Comparison of ENCODE assay signal across 18 cellular contexts in genomic region chr2:106990307-106990706, GRCh38.
DNase-seq lines count a peak whose midpoint lies in the region; ATAC-seq and TF ChIP-seq lines count a peak whose summit lies in the region.
"Had no signal": no experiment of that assay in that cellular context is flagged by ENCODE, and none has a peak within 500 bp of the region (broad histone marks: within the 10 kb centered on the region; RNA-seq: fewer than 3 reads in every experiment).

No MANE protein-coding gene starts in this region.

- peak overlapping the region; percentile 70 for H3K9ac ChIP-seq in PC-3 (ENCODE audit: low read length)

- H3K79me2 ChIP-seq in PC-3 (ENCODE audit: low read length): no peaks in the 10 kb centered on the region

- TF ChIP-seq EP300 in esophagus muscularis mucosa (IDR thresholded peaks at IDR 0.05): no peak

- H3K4me1 Mint-ChIP-seq in osteocyte (ENCODE audit: unreplicated experiment): peaks cover 23% of the 10 kb centered on the region
- H3K4me1 Mint-ChIP-seq in activated naive CD8-positive, alpha-beta T cell treated with anti-CD3 and anti-CD28 coated beads, Interleukin-2, amount 50 U/mL, for 24 hours: no peaks in the 10 kb centered on the region
- H3K4me1 Mint-ChIP-seq in activated T-cell treated with anti-CD3 and anti-CD28 coated beads, Interleukin-2, amount 50 U/mL, for 4 hours (ENCODE audit: low read depth): no peaks in the 10 kb centered on the region

- H3K27ac ChIP-seq in PC-3 (ENCODE audit: low read length) (peak overlapping the region; percentile 95), esophagus muscularis mucosa (replicated peaks in 1 of 4) (no peak overlapping the region)
- H3K27ac ChIP-seq: C4-2B, dorsolateral prefrontal cortex had no signal

- H3K4me3 Mint-ChIP-seq in osteocyte (ENCODE audit: unreplicated experiment): no peak overlapping the region
- no peak overlapping the region for H3K4me3 Mint-ChIP-seq in activated naive CD8-positive, alpha-beta T cell treated with anti-CD3 and anti-CD28 coated beads, Interleukin-2, amount 50 U/mL, for 24 hours
- H3K4me3 Mint-ChIP-seq in activated T-cell treated with anti-CD3 and anti-CD28 coated beads, Interleukin-2, amount 50 U/mL, for 4 hours: no peak overlapping the region
- H3K4me3 Mint-ChIP-seq: activated naive CD8-positive, alpha-beta T cell had no signal

- H4K20me1 ChIP-seq in PC-3 (ENCODE audit: low read length): no peaks in the 10 kb centered on the region

- peaks cover 4% of the 10 kb centered on the region for H3K9me3 Mint-ChIP-seq in osteocyte (ENCODE audit: unreplicated experiment)
- no peaks in the 10 kb centered on the region for H3K9me3 Mint-ChIP-seq in activated naive CD8-positive, alpha-beta T cell treated with anti-CD3 and anti-CD28 coated beads, Interleukin-2, amount 50 U/mL, for 24 hours
- H3K9me3 Mint-ChIP-seq in activated T-cell treated with anti-CD3 and anti-CD28 coated beads, Interleukin-2, amount 50 U/mL, for 4 hours: peaks cover 4% of the 10 kb centered on the region

- H3K36me3 Mint-ChIP-seq in osteocyte (ENCODE audit: unreplicated experiment): no peaks in the 10 kb centered on the region
- H3K36me3 Mint-ChIP-seq in activated naive CD8-positive, alpha-beta T cell treated with anti-CD3 and anti-CD28 coated beads, Interleukin-2, amount 50 U/mL, for 24 hours (ENCODE audit: low read depth): no peaks in the 10 kb centered on the region
- no peaks in the 10 kb centered on the region for H3K36me3 Mint-ChIP-seq in activated T-cell treated with anti-CD3 and anti-CD28 coated beads, Interleukin-2, amount 50 U/mL, for 4 hours (ENCODE audit: insufficient read depth)
- H3K36me3 Mint-ChIP-seq: activated naive CD8-positive, alpha-beta T cell had no signal

- CTCF ChIA-PET in PC-3 (lab: Charles Lee): no interaction called here

- peak; percentile 87 for DNase-seq in EL
- peak; percentile 91 for DNase-seq in PC-3
- peak; percentile 75 for DNase-seq in esophagus muscularis mucosa (ENCODE audit: extremely low spot score)
- DNase-seq in osteocyte (ENCODE audit: extremely low spot score, unreplicated experiment): no peak
- DNase-seq in anterior cingulate cortex (lab: John Stamatoyannopoulos, UW): no peak
- DNase-seq in activated naive CD8-positive, alpha-beta T cell treated with anti-CD3 and anti-CD28 coated beads, Interleukin-2, amount 50 U/mL, for 24 hours: no peak
- DNase-seq in DMS153 (lab: John Stamatoyannopoulos, UW): no peak
- no peak for DNase-seq in activated T-cell treated with anti-CD3 and anti-CD28 coated beads, Interleukin-2, amount 50 U/mL, for 4 hours
- DNase-seq: activated CD4-positive, CD25-positive, alpha-beta regulatory T cell; activated CD8-positive, alpha-beta memory T cell treated with anti-CD3 and anti-CD28 coated beads, Interleukin-2, amount 50 U/mL, for 4 hours; dorsolateral prefrontal cortex; NCI-H2081; retina; stimulated activated naive CD4-positive, alpha-beta T cell treated with Interleukin-2 at 50 U/mL for 16 hours; T-helper 1 cell had no signal

- WGBS in esophagus muscularis mucosa: 56% methylated on average over 3 of the region's 3 CpGs

- H3F3A ChIP-seq in PC-3 (ENCODE audit: low read length, unreplicated experiment): peaks cover 5% of the 10 kb centered on the region

- H3K4me1 ChIP-seq in PC-3 (ENCODE audit: insufficient read depth, low read length) (peaks cover 42% of the 10 kb centered on the region), esophagus muscularis mucosa (peaks cover under 1 to 2% (median 2%) of the 10 kb centered on the region in 4 donors)
- H3K4me1 ChIP-seq: HAP-1 had no signal

- TF ChIP-seq POLR2A in esophagus muscularis mucosa (IDR thresholded peaks at IDR 0.05; ENCODE audit: low read depth): no peak

- no peaks in the 10 kb centered on the region for H3K27me3 ChIP-seq in PC-3 (ENCODE audit: low read length)
- no peaks in the 10 kb centered on the region for H3K27me3 ChIP-seq in esophagus muscularis mucosa
- H3K27me3 ChIP-seq: dorsolateral prefrontal cortex had no signal

- TF ChIP-seq CTCF in PC-3 (conservative IDR thresholded peaks at IDR 0.05; ENCODE audit: low read depth, low read length) (no peak), esophagus muscularis mucosa (IDR thresholded peaks at IDR 0.05) (no peak), osteocyte (IDR thresholded peaks at IDR 0.05) (no peak)

- peak overlapping the region; percentile 31; the same call in 1 of the 2 replicates for H2AFZ ChIP-seq in PC-3 (ENCODE audit: low read length)

- no peaks in the 10 kb centered on the region for H3K9me3 ChIP-seq in PC-3 (ENCODE audit: low read length)
- no peaks in the 10 kb centered on the region for H3K9me3 ChIP-seq in esophagus muscularis mucosa
- H3K9me3 ChIP-seq: HAP-1 had no signal

- intact Hi-C loops in PC-3 (cut with micrococcal nuclease) (loop anchor here (5.0 kb wide), 1 partner anchor 37 kb away; no protein-coding TSS in a partner anchor), esophagus muscularis mucosa (cut with DNase I) (no loop called here)

- H3K9me2 ChIP-seq in PC-3 (replicated peaks; ENCODE audit: low read length): no peaks in the 10 kb centered on the region

- POLR2A ChIA-PET in PC-3 (lab: Charles Lee; ENCODE audit: unreplicated experiment): interaction anchor here (0.5 to 0.6 kb wide), 2 partner anchors 8 to 12 kb away, joined by 3 to 4 read pairs; no protein-coding TSS in a partner anchor

- peak overlapping the region; percentile 25 for H3K27ac Mint-ChIP-seq in osteocyte (ENCODE audit: unreplicated experiment)
- no peak overlapping the region for H3K27ac Mint-ChIP-seq in activated naive CD8-positive, alpha-beta T cell treated with anti-CD3 and anti-CD28 coated beads, Interleukin-2, amount 50 U/mL, for 24 hours
- H3K27ac Mint-ChIP-seq: activated naive CD8-positive, alpha-beta T cell had no signal

- no peak overlapping the region for H3K4me3 ChIP-seq in PC-3 (ENCODE audit: low read length)
- H3K4me3 ChIP-seq in esophagus muscularis mucosa: no peak overlapping the region
- H3K4me3 ChIP-seq: dorsolateral prefrontal cortex, HAP-1 had no signal

- H3K4me2 ChIP-seq in PC-3 (ENCODE audit: low read length): peak overlapping the region; percentile 51

- BruUV-seq in PC-3 (replicated peaks; lab: Mats Ljungman, UMichigan): no TSS peak

- H3K36me3 ChIP-seq in PC-3 (ENCODE audit: low read depth, low read length) (no peaks in the 10 kb centered on the region), esophagus muscularis mucosa (no peaks in the 10 kb centered on the region)
- H3K36me3 ChIP-seq: HAP-1 had no signal

- peak; percentile 91 for ATAC-seq in PC-3
- ATAC-seq in activated naive CD8-positive, alpha-beta T cell treated with anti-CD3 and anti-CD28 coated beads, Interleukin-2, amount 50 U/mL, for 24 hours: no peak
- no peak for ATAC-seq in activated T-cell treated with anti-CD3 and anti-CD28 coated beads, Interleukin-2, amount 50 U/mL, for 4 hours

- no peaks in the 10 kb centered on the region for H3K27me3 Mint-ChIP-seq in osteocyte (ENCODE audit: unreplicated experiment)
- no peaks in the 10 kb centered on the region for H3K27me3 Mint-ChIP-seq in activated naive CD8-positive, alpha-beta T cell treated with anti-CD3 and anti-CD28 coated beads, Interleukin-2, amount 50 U/mL, for 24 hours
- H3K27me3 Mint-ChIP-seq in activated T-cell treated with anti-CD3 and anti-CD28 coated beads, Interleukin-2, amount 50 U/mL, for 4 hours (ENCODE audit: low read depth): no peaks in the 10 kb centered on the region

Comparison
In these comparisons a context has a peak if more than half of its experiments do, and no peak if none do; other contexts are left out.
1. DNase-seq: peak in EL (single experiment), PC-3 (single experiment) and esophagus muscularis mucosa (single experiment); none in osteocyte (single experiment), anterior cingulate cortex (0 of 58), activated naive CD8-positive, alpha-beta T cell treated with anti-CD3 and anti-CD28 coated beads, Interleukin-2, amount 50 U/mL, for 24 hours (single experiment), DMS153 (single experiment) and activated T-cell treated with anti-CD3 and anti-CD28 coated beads, Interleukin-2, amount 50 U/mL, for 4 hours (single experiment).